In genomic region chr11:128481135-128481534, GRCh38 we compare ENCODE assay signal across 10 cellular contexts.
DNase-seq lines count a peak whose midpoint lies in the region; ATAC-seq and TF ChIP-seq lines count a peak whose summit lies in the region.
"Had no signal": no experiment of that assay in that cellular context is flagged by ENCODE, and none has a peak within 500 bp of the region (broad histone marks: within the 10 kb centered on the region; RNA-seq: fewer than 3 reads in every experiment).

No MANE protein-coding gene starts in this region.

- H3K4me1 Mint-ChIP-seq in CD8-positive, alpha-beta T cell (ENCODE audit: low read depth): peaks cover 98% of the 10 kb centered on the region

- peaks cover 96% of the 10 kb centered on the region for H3K36me3 Mint-ChIP-seq in CD8-positive, alpha-beta T cell

- no peak overlapping the region for H3K4me3 ChIP-seq in CD8-positive, alpha-beta T cell (ENCODE audit: low read depth, low read length)
- H3K4me3 ChIP-seq in epithelial cell of proximal tubule (ENCODE audit: low read depth, low read length): no peak overlapping the region
- no peak overlapping the region for H3K4me3 ChIP-seq in ovary

- POLR2A ChIA-PET in CD8-positive, alpha-beta T cell (lab: Charles Lee): interaction anchor here (0.7 to 10.5 kb wide), 12 partner anchors 10 to 187 kb away, joined by 3 to 107 read pairs (median 5); no protein-coding TSS in a partner anchor
- POLR2A ChIA-PET in RWPE1 (lab: Yijun Ruan, JAX; ENCODE audit: low non-redundant PET): no interaction called here

- no peaks in the 10 kb centered on the region for H3K9me3 ChIP-seq in CD8-positive, alpha-beta T cell (ENCODE audit: low read length)
- no peaks in the 10 kb centered on the region for H3K9me3 ChIP-seq in ovary

- H3K27me3 ChIP-seq in CD8-positive, alpha-beta T cell (ENCODE audit: insufficient read depth, low read length): no peaks in the 10 kb centered on the region
- H3K27me3 ChIP-seq in ovary: no peaks in the 10 kb centered on the region

- no peaks in the 10 kb centered on the region for H3K9me3 Mint-ChIP-seq in CD8-positive, alpha-beta T cell

- ATAC-seq in CD8-positive, alpha-beta T cell: no peak
- ATAC-seq in HG02571 (IDR thresholded peaks at IDR 0.05; ENCODE audit: unreplicated experiment): no peak

- no peak for DNase-seq in CD8-positive, alpha-beta T cell
- peak; percentile 89 for DNase-seq in RPMI7951 (ENCODE audit: low read depth)
- peak; percentile 83 for DNase-seq in epithelial cell of proximal tubule (ENCODE audit: low read depth)
- DNase-seq in ovary: no peak
- no peak for DNase-seq in NCI-H510A treated with DMSO at 0.1 percent for 48 hours (lab: John Stamatoyannopoulos, UW)
- no peak for DNase-seq in NCI-H128 (lab: John Stamatoyannopoulos, UW; ENCODE audit: unreplicated experiment)
- no peak for DNase-seq in RWPE1 (ENCODE audit: low spot score)
- DNase-seq: activated CD8-positive, alpha-beta memory T cell treated with anti-CD3 and anti-CD28 coated beads, Interleukin-2, amount 50 U/mL, for 48 hours; kidney glomerular epithelial cell had no signal

- peaks cover 76% of the 10 kb centered on the region for H3K36me3 ChIP-seq in CD8-positive, alpha-beta T cell (ENCODE audit: insufficient read depth, low read length)
- no peaks in the 10 kb centered on the region for H3K36me3 ChIP-seq in ovary

- no peaks in the 10 kb centered on the region for H3K27me3 Mint-ChIP-seq in CD8-positive, alpha-beta T cell (ENCODE audit: low read depth)

- TF ChIP-seq CTCF in CD8-positive, alpha-beta T cell (IDR thresholded peaks at IDR 0.05): no peak
- TF ChIP-seq CTCF in epithelial cell of proximal tubule (conservative IDR thresholded peaks at IDR 0.05; ENCODE audit: low read depth, low read length) (no peak), ovary (IDR thresholded peaks at IDR 0.05) (no peak), RWPE1 (conservative IDR thresholded peaks at IDR 0.05; ENCODE audit: low read depth) (no peak)

- WGBS in ovary, 3 donors: 11 to 19% (median 14%) methylated on average over 2 of the region's 2 CpGs

- TF ChIP-seq EP300 in ovary (IDR thresholded peaks at IDR 0.05): peak; percentile 71

- intact Hi-C loops in CD8-positive, alpha-beta T cell (cut with DNase I, micrococcal nuclease): no loop called here
- intact Hi-C loops in ovary (cut with DNase I): no loop called here

- peak overlapping the region; percentile 72 for H3K4me3 Mint-ChIP-seq in CD8-positive, alpha-beta T cell

- peak overlapping the region; percentile 24 for H3K27ac ChIP-seq in CD8-positive, alpha-beta T cell (ENCODE audit: low read depth, low read length)
- H3K27ac ChIP-seq in ovary (peak overlapping the region in 1 of 2 donors; percentile 87), RWPE1 (no peak overlapping the region)

- H3K27ac Mint-ChIP-seq in CD8-positive, alpha-beta T cell: peak overlapping the region; percentile 99

- peaks cover 99% of the 10 kb centered on the region for H3K4me1 ChIP-seq in CD8-positive, alpha-beta T cell (ENCODE audit: insufficient read depth, low read length)
- H3K4me1 ChIP-seq in ovary (ENCODE audit: insufficient read depth): peaks cover 27% of the 10 kb centered on the region

- CTCF ChIA-PET in CD8-positive, alpha-beta T cell (lab: Charles Lee): interaction anchor here (1.3 to 2.6 kb wide), 7 partner anchors 12 to 191 kb away, joined by 3 to 13 read pairs (median 5); no protein-coding TSS in a partner anchor
- CTCF ChIA-PET in RWPE1 (lab: Yijun Ruan, JAX): interaction anchor here (0.6 to 1.0 kb wide), 3 partner anchors 52 to 101 kb away, joined by 3 to 5 read pairs (median 4); no protein-coding TSS in a partner anchor

- peak; percentile 10 for TF ChIP-seq POLR2A in ovary (IDR thresholded peaks at IDR 0.05)

Comparison
In these comparisons a context has a peak if more than half of its experiments do, and no peak if none do; other contexts are left out.
1. DNase-seq: peak in RPMI7951 (single experiment) and epithelial cell of proximal tubule (single experiment); none in CD8-positive, alpha-beta T cell (0 of 7), ovary (0 of 5), NCI-H510A treated with DMSO at 0.1 percent for 48 hours (single experiment), NCI-H128 (single experiment) and RWPE1 (single experiment).